Comparison of ENCODE assay signal across 2 cellular contexts in the genomic region with DNA sequence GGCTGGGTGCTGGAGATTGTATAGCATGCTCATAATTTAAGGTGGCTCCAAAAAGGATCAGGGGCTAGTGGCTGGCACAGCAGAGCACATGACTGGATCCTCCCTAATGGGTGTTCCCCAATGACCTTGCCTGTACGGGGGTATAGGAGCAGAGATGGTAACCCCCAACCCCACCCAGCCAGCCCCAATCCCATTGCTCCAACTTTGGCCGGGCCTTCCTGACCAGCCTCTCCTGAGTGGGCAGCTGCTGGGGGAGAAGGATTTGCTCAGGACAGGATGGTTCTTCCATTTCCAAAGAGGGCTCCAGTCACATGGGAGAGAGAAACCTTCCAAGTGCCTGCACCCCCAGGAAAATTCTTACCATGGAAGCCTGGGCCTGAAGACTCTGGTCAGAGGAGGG.
TF ChIP-seq lines count a peak whose summit lies in the region.

No MANE protein-coding gene starts in this region.

TF ChIP-seq in HCT116, 20 proteins besides CTCF, POLR2A, EP300 and RAD21:
- no peak for TF ChIP-seq ZBTB33 (IDR thresholded peaks at IDR 0.05; ENCODE audit: extremely low read depth, insufficient replicate concordance, low read length)
- TF ChIP-seq FOSL1 (IDR thresholded peaks at IDR 0.05; ENCODE audit: low read depth), result no peak
- no peak for TF ChIP-seq SIN3A (IDR thresholded peaks at IDR 0.05; ENCODE audit: low read depth)
- TF ChIP-seq YY1 (IDR thresholded peaks at IDR 0.05; ENCODE audit: extremely low read depth, insufficient replicate concordance, low read depth, low read length), result no peak
- TF ChIP-seq CEBPB (IDR thresholded peaks at IDR 0.05; ENCODE audit: low read depth), result no peak
- TF ChIP-seq JUND (IDR thresholded peaks at IDR 0.05), result no peak
- TF ChIP-seq ZNF274 (IDR thresholded peaks at IDR 0.05; ENCODE audit: low read depth, low read length), result no peak
- no peak for TF ChIP-seq EGR1 (IDR thresholded peaks at IDR 0.05; ENCODE audit: low read depth)
- TF ChIP-seq, protein P1, sequence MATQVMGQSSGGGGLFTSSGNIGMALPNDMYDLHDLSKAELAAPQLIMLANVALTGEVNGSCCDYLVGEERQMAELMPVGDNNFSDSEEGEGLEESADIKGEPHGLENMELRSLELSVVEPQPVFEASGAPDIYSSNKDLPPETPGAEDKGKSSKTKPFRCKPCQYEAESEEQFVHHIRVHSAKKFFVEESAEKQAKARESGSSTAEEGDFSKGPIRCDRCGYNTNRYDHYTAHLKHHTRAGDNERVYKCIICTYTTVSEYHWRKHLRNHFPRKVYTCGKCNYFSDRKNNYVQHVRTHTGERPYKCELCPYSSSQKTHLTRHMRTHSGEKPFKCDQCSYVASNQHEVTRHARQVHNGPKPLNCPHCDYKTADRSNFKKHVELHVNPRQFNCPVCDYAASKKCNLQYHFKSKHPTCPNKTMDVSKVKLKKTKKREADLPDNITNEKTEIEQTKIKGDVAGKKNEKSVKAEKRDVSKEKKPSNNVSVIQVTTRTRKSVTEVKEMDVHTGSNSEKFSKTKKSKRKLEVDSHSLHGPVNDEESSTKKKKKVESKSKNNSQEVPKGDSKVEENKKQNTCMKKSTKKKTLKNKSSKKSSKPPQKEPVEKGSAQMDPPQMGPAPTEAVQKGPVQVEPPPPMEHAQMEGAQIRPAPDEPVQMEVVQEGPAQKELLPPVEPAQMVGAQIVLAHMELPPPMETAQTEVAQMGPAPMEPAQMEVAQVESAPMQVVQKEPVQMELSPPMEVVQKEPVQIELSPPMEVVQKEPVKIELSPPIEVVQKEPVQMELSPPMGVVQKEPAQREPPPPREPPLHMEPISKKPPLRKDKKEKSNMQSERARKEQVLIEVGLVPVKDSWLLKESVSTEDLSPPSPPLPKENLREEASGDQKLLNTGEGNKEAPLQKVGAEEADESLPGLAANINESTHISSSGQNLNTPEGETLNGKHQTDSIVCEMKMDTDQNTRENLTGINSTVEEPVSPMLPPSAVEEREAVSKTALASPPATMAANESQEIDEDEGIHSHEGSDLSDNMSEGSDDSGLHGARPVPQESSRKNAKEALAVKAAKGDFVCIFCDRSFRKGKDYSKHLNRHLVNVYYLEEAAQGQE (IDR thresholded peaks at IDR 0.05; ENCODE audit: low read depth), result no peak
- no peak for TF ChIP-seq EZH2 (IDR thresholded peaks at IDR 0.05)
- TF ChIP-seq SP1 (IDR thresholded peaks at IDR 0.05; ENCODE audit: low read depth), result no peak
- TF ChIP-seq POLR2AphosphoS5 (IDR thresholded peaks at IDR 0.05; ENCODE audit: low read depth, low read length), result no peak

TF ChIP-seq in liver, 16 proteins besides CTCF, POLR2A, EP300 and RAD21:
- TF ChIP-seq, protein P1 (IDR thresholded peaks at IDR 0.05), result no peak
- no peak for TF ChIP-seq HNF4A (conservative IDR thresholded peaks at IDR 0.05)
- no peak for TF ChIP-seq HNF4G (IDR thresholded peaks at IDR 0.05)
- no peak for TF ChIP-seq RXRA (IDR thresholded peaks at IDR 0.05)
- TF ChIP-seq SP1 (IDR thresholded peaks at IDR 0.05), result no peak
- no peak for TF ChIP-seq NR2F2 (IDR thresholded peaks at IDR 0.05)
- no peak for TF ChIP-seq TAF1 (conservative IDR thresholded peaks at IDR 0.05)
- TF ChIP-seq FOXA1 (IDR thresholded peaks at IDR 0.05), result no peak
- TF ChIP-seq EGR1 (IDR thresholded peaks at IDR 0.05; ENCODE audit: low read depth in 2 of 2), result no peak
- TF ChIP-seq ZBTB33 (IDR thresholded peaks at IDR 0.05), result no peak
- TF ChIP-seq JUND (IDR thresholded peaks at IDR 0.05), result no peak
- no peak for TF ChIP-seq GABPA (IDR thresholded peaks at IDR 0.05 in 1 of 2, conservative IDR thresholded peaks at IDR 0.05 in 1 of 2)
- no peak for TF ChIP-seq YY1 (IDR thresholded peaks at IDR 0.05)
- TF ChIP-seq ATF3 (IDR thresholded peaks at IDR 0.05), result no peak
- no peak for TF ChIP-seq MAX (IDR thresholded peaks at IDR 0.05)
- no peak for TF ChIP-seq FOXA2 (IDR thresholded peaks at IDR 0.05)
